ENCODE assay signal across 9 cellular contexts in the genomic region with DNA sequence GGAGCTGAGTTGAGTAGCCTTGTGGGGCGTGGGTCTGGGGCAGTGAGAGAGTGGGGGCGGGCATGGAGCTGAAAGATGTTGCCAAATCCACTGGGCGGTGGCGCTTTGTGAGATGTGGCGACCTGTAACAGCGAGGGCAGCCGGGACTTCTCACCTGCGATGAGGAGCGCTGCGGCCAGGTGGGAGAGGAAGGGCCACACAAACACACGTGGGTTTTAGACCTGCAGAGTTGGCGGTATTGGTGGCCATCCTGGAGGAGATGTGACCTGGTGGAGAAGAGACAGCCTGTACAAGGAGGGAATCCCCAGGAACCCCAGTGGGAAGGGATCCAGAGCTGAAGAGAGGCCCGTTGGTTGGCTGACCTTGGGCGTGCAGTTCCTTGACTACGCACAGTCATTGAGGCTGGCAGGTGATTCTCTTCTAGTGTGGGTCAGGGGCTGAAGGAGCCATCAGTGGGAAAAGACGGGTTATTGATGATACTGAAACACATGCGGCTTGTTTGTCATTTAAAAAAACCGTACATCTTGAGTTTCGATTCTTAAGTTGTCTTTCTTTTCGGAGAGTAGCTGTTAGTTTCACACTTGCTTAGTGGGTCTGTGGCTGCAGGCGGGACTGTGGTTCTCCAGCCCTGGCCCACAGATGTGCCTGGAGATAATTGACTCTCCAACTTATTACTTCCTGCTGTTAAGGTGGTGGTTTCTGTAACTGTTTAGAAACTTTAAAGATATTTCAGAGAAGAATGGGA. TPM values are rescaled to one million over a fixed set of nuclear protein-coding genes. Genes with fewer than 3 reads are reported as not detected.
DNase-seq lines count a peak whose midpoint lies in the region; ATAC-seq, FAIRE-seq and TF ChIP-seq lines count a peak whose summit lies in the region.
"Had no signal": no experiment of that assay in that cellular context is flagged by ENCODE, and none has a peak within 500 bp of the region (broad histone marks: within the 10 kb centered on the region; RNA-seq: fewer than 3 reads in every experiment).

No MANE protein-coding gene starts in this region.

- no TSS peak for BruUV-seq in K562 (replicated peaks; lab: Mats Ljungman, UMichigan)

- no peak for TF ChIP-seq CTCF in K562 (IDR thresholded peaks at IDR 0.05 in 2 of 3, conservative IDR thresholded peaks at IDR 0.05 in 1 of 3; ENCODE audit: insufficient read depth in 2 of 3, low read depth in 1 of 3, low read length in 3 of 3)

- H4K20me1 ChIP-seq in K562 (replicated peaks; ENCODE audit: control insufficient read depth, insufficient read depth, low read length) = no peaks in the 10 kb centered on the region; the same call in 1 of the 2 replicates

- DNase-seq in SKM-1 treated with dmso at 0.1 percent for 144 hours (lab: John Stamatoyannopoulos, UW; ENCODE audit: unreplicated experiment) (peak; percentile 41), K562 (ENCODE audit: extremely low read depth in 1 of 4, low spot score in 3 of 4) (peak in 2 of 4 experiments; percentile 61 to 70), DMS153 (lab: John Stamatoyannopoulos, UW) (no peak), left lobe of liver (ENCODE audit: low spot score) (no peak), C1 segment of cervical spinal cord (lab: John Stamatoyannopoulos, UW) (no peak)
- peak; percentile 58 to 72 for DNase-seq in stimulated activated CD8-positive, alpha-beta memory T cell treated with anti-CD3 and anti-CD28 coated beads, Interleukin-7, amount 100 ng/mL, for 48 hours (ENCODE audit: extremely low read depth in 1 of 2, low read depth in 1 of 2)

- ATAC-seq in GM18867 (IDR thresholded peaks at IDR 0.05; ENCODE audit: unreplicated experiment) = peak; percentile 53
- peak; percentile 34 for ATAC-seq in HG02884 (IDR thresholded peaks at IDR 0.05; ENCODE audit: unreplicated experiment)
- peak; percentile 31 for ATAC-seq in K562
- no peak for ATAC-seq in left lobe of liver

- peak; percentile 82 for FAIRE-seq in K562 (lab: Jason Lieb, UNC)
- FAIRE-seq: keratinocyte had no signal

- peak; percentile 75 for TF ChIP-seq EP300 in K562 (IDR thresholded peaks at IDR 0.05; ENCODE audit: low read length)

- H3K27me3 ChIP-seq in K562 (ENCODE audit: control insufficient read depth in 2 of 2, insufficient read depth in 2 of 2, low read length in 2 of 2) = no peaks in the 10 kb centered on the region

- peak overlapping the region; percentile 65 to 86 for H3K9ac ChIP-seq in K562 (ENCODE audit: insufficient read depth in 1 of 2, low read depth in 2 of 2, low read length in 2 of 2)

- H3K4me3 ChIP-seq in K562 = peak overlapping the region; percentile 19; the same call in 1 of the 2 replicates

- no peak for TF ChIP-seq POLR2A in K562 (conservative IDR thresholded peaks at IDR 0.05)

- peak overlapping the region; percentile 83 for H3K4me2 ChIP-seq in K562 (ENCODE audit: insufficient read depth, low read length)

- H3K36me3 ChIP-seq in K562 (ENCODE audit: control insufficient read depth, insufficient read depth, low read length) = no peaks in the 10 kb centered on the region; the same call in 2 of the 3 replicates

- CTCF ChIA-PET in K562 (lab: Yijun Ruan, JAX; ENCODE audit: low intra/inter-chr PET ratio) = no interaction called here

- WGBS in K562 (ENCODE audit: insufficient coverage, low coverage, missing lambda C conversion rate) = 40% methylated on average over 21 of the region's 21 CpGs

- intact Hi-C loops in K562 (cut with micrococcal nuclease) = no loop called here

- H3K4me1 ChIP-seq in K562 (replicated peaks in 1 of 2; ENCODE audit: control insufficient read depth in 2 of 2, insufficient read depth in 2 of 2, low read length in 2 of 2) = peaks cover 57 to 60% of the 10 kb centered on the region in 2 experiments

- no peaks in the 10 kb centered on the region for H3K9me3 ChIP-seq in K562 (replicated peaks; ENCODE audit: control insufficient read depth, insufficient read depth, low read depth, low read length)

- in situ Hi-C loops in K562 (cut with MboI) = no loop called here

- TF ChIP-seq RAD21 in K562 (CRISPR knock-in tag; conservative IDR thresholded peaks at IDR 0.05 in 1 of 2, IDR thresholded peaks at IDR 0.05 in 1 of 2) = no peak

- peak overlapping the region; percentile 83 for H2AFZ ChIP-seq in K562 (ENCODE audit: low read depth, low read length)

- H3K9me1 ChIP-seq in K562 (ENCODE audit: control insufficient read depth, insufficient read depth, low read length) = no peaks in the 10 kb centered on the region

- POLR2A ChIA-PET in K562 (lab: Yijun Ruan, JAX) = interaction anchor here (0.6 to 1.5 kb wide), 3 partner anchors 8 to 1078 kb away, joined by 4 to 6 read pairs (median 4); no protein-coding TSS in a partner anchor

- H3K79me2 ChIP-seq in K562 (ENCODE audit: control insufficient read depth, insufficient read depth, low read length) = peaks cover 42% of the 10 kb centered on the region

- peak overlapping the region; percentile 73 for H3K27ac ChIP-seq in K562 (ENCODE audit: extremely low read depth, low read depth, low read length)

TF ChIP-seq in K562, 482 proteins besides CTCF, POLR2A, EP300 and RAD21 (continues in another document):
- TF ChIP-seq ZFP1 (CRISPR knock-in tag; IDR thresholded peaks at IDR 0.05) (no peak), POLR2B (IDR thresholded peaks at IDR 0.05; ENCODE audit: low read depth, partially characterized antibody) (no peak), CBX8 (IDR thresholded peaks at IDR 0.05; ENCODE audit: borderline replicate concordance, extremely low read depth, low read depth, low read length, poor library complexity, severe bottlenecking) (no peak), MTA3 (IDR thresholded peaks at IDR 0.05; ENCODE audit: borderline replicate concordance) (no peak)

RNA-seq across cellular contexts. Expression of gene CHST12, which starts 2.4 kb away (rescaled TPM):
- 5.2 and 11.8 TPM in 2 replicates for total RNA-seq in K562 (2011; cell fraction: chromatin; rRNA removed; ENCODE audit: low replicate concordance)
- 6.2 and 7.2 TPM in 2 replicates for total RNA-seq in K562 (2011; cell fraction: nucleolus; rRNA removed)
- 5.4 and 5.7 TPM in 2 replicates for total RNA-seq in K562 (2011; cell fraction: nucleoplasm; rRNA removed)
- total RNA-seq in K562 (2014; rRNA removed) (8.2 and 8.9 TPM in 2 replicates), K562 (2014; rRNA removed; fragmentation: Illumina TruSeq; extraction: Trizol) (0.84 and 1.1 TPM in 2 replicates), K562 (2015; rRNA removed; fragmentation: Illumina TruSeq; extraction: Trizol) (4.0 and 4.2 TPM in 2 replicates), K562 (2021) (17.3 and 19.8 TPM in 2 replicates), left lobe of liver (8.2 TPM)
- polyA plus RNA-seq in K562 (2011; rRNA removed) (3.6 and 6.8 TPM in 2 replicates), K562 (2014; fragmentation: Illumina TruSeq; extraction: Trizol) (2.1 and 5.7 TPM in 2 replicates), K562 (2014; fragmentation: Nextera tagmentation; extraction: Ambion mirVana) (under 1 TPM; 0.18 to 0.24 TPM), K562 (2014; rRNA removed) (10.3 and 10.6 TPM in 2 replicates)
- polyA plus RNA-seq in K562 (2011; cell fraction: cytosol; rRNA removed) = 10.4 and 21.4 TPM in 2 replicates
- 5.1 and 6.2 TPM in 2 replicates for polyA plus RNA-seq in K562 (2011; cell fraction: nucleus; rRNA removed)
- 10.2 and 24.4 TPM in 2 replicates for polyA plus RNA-seq in K562 (2012)
- polyA minus RNA-seq in K562 (2011; rRNA and poly(A)+ RNA removed) = 1.3 and 1.8 TPM in 2 replicates
- 6.8 and 9.4 TPM in 2 replicates for polyA minus RNA-seq in K562 (2011; cell fraction: cytosol; rRNA and poly(A)+ RNA removed)
- polyA minus RNA-seq in K562 (2011; cell fraction: nucleus; rRNA and poly(A)+ RNA removed) = 1.6 and 2.2 TPM in 2 replicates

RNA-seq across cellular contexts. Expression of gene EIF3B, which starts 51.1 kb away (rescaled TPM):
- total RNA-seq in K562 (2011; cell fraction: chromatin; rRNA removed; ENCODE audit: low replicate concordance) = 583 and 880 TPM in 2 replicates
- 353 and 358 TPM in 2 replicates for total RNA-seq in K562 (2011; cell fraction: nucleolus; rRNA removed)
- total RNA-seq in K562 (2011; cell fraction: nucleoplasm; rRNA removed) = 465 and 579 TPM in 2 replicates
- 334 and 358 TPM in 2 replicates for total RNA-seq in K562 (2014; rRNA removed)
- total RNA-seq in K562 (2014; rRNA removed; fragmentation: Illumina TruSeq; extraction: Trizol) = 357 and 410 TPM in 2 replicates
- total RNA-seq in K562 (2015; rRNA removed; fragmentation: Illumina TruSeq; extraction: Trizol) = 407 and 420 TPM in 2 replicates
- 387 and 416 TPM in 2 replicates for total RNA-seq in K562 (2021)
- polyA plus RNA-seq in K562 (2011; rRNA removed) = 216 and 279 TPM in 2 replicates
- 139 and 199 TPM in 2 replicates for polyA plus RNA-seq in K562 (2011; cell fraction: cytosol; rRNA removed)
- 409 and 424 TPM in 2 replicates for polyA plus RNA-seq in K562 (2011; cell fraction: nucleus; rRNA removed)
- polyA plus RNA-seq in K562 (2012) = 202 and 329 TPM in 2 replicates
- 494 and 496 TPM in 2 replicates for polyA plus RNA-seq in K562 (2014; fragmentation: Illumina TruSeq; extraction: Trizol)
- polyA plus RNA-seq in K562 (2014; fragmentation: Nextera tagmentation; extraction: Ambion mirVana) = 10 to 100 TPM; 25.9 to 57.6 TPM
- 263 and 278 TPM in 2 replicates for polyA plus RNA-seq in K562 (2014; rRNA removed)
- 295 and 299 TPM in 2 replicates for polyA minus RNA-seq in K562 (2011; rRNA and poly(A)+ RNA removed)
- polyA minus RNA-seq in K562 (2011; cell fraction: cytosol; rRNA and poly(A)+ RNA removed) = 126 and 190 TPM in 2 replicates
- polyA minus RNA-seq in K562 (2011; cell fraction: nucleus; rRNA and poly(A)+ RNA removed) = 97.9 and 165 TPM in 2 replicates
- 62.6 TPM for total RNA-seq in left lobe of liver

Comparison
In these comparisons a context has a peak if more than half of its experiments do, and no peak if none do; other contexts are left out.
1. DNase-seq: peak in SKM-1 treated with dmso at 0.1 percent for 144 hours (single experiment) and stimulated activated CD8-positive, alpha-beta memory T cell treated with anti-CD3 and anti-CD28 coated beads, Interleukin-7, amount 100 ng/mL, for 48 hours (2 of 2); none in DMS153 (single experiment), left lobe of liver (single experiment) and C1 segment of cervical spinal cord (0 of 14).